ENCODE assay signal across 12 cellular contexts in the genomic region with DNA sequence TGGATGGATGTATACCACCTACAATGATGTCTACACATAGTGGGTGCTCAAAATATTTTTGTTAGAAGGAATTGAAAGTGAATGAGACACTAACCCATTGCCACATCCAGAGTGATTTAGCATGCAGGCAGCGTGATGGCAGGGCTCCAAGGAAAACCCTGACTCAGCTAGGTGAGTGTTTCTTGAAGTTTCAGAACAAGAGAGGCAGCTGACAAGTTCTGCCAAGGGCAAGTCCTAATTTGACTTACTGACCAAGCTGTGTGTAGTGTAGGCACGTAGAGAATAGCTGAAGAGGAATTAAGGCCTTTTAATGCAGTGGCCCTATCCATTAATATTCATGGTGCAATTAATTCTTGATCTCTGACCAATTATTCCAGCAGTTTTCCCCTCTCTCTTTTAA.
DNase-seq lines count a peak whose midpoint lies in the region; ATAC-seq and TF ChIP-seq lines count a peak whose summit lies in the region.
"Had no signal": no experiment of that assay in that cellular context is flagged by ENCODE, and none has a peak within 500 bp of the region (broad histone marks: within the 10 kb centered on the region; RNA-seq: fewer than 3 reads in every experiment).

No MANE protein-coding gene starts in this region.

- in situ Hi-C loops in GM13976 (cut with MboI; ENCODE audit: low sequenced_read_pairs, unreplicated experiment), result no loop called here

- H3K36me3 ChIP-seq in WERI-Rb-1, result no peaks in the 10 kb centered on the region
- H3K36me3 ChIP-seq: cardiac muscle cell had no signal

- DNase-seq in NCI-H69 (lab: John Stamatoyannopoulos, UW) (peak; percentile 38), kidney tubule cell (ENCODE audit: low spot score) (peak; percentile 91), GDM1 (lab: John Stamatoyannopoulos, UW) (no peak), A172 (ENCODE audit: low spot score) (no peak), GM13976 (ENCODE audit: low spot score) (no peak), WERI-Rb-1 (no peak)
- DNase-seq: activated T-cell treated with anti-CD3 and anti-CD28 coated beads, Interleukin-2, amount 50 U/mL, for 24 hours; CD4-positive, alpha-beta T cell; T-cell had no signal

- no peak overlapping the region for H3K27ac ChIP-seq in WERI-Rb-1
- H3K27ac ChIP-seq: cardiac muscle cell had no signal

- H3K9me3 ChIP-seq in WERI-Rb-1 (ENCODE audit: severe bottlenecking), result no peaks in the 10 kb centered on the region

- peaks cover 36% of the 10 kb centered on the region for H3K27me3 ChIP-seq in WERI-Rb-1 (ENCODE audit: insufficient read depth, low read depth, severe bottlenecking)
- H3K27me3 ChIP-seq: cardiac muscle cell had no signal

- TF ChIP-seq CTCF in GM13976 (IDR thresholded peaks at IDR 0.05; ENCODE audit: borderline replicate concordance, control extremely low read depth, extremely low read depth, insufficient read depth, missing control alignments) (no peak), WERI-Rb-1 (IDR thresholded peaks at IDR 0.05; ENCODE audit: low read depth, low read length) (no peak)

- H3K4me3 ChIP-seq in WERI-Rb-1 (ENCODE audit: low read depth, low read length), result no peak overlapping the region
- H3K4me3 ChIP-seq: cardiac muscle cell had no signal

- ATAC-seq in GM18861 (IDR thresholded peaks at IDR 0.05; ENCODE audit: unreplicated experiment), result peak; percentile 46
- peak; percentile 54 for ATAC-seq in GM21825 (IDR thresholded peaks at IDR 0.05; ENCODE audit: unreplicated experiment)
- ATAC-seq: T-cell had no signal

Comparison
In these comparisons a context has a peak if more than half of its experiments do, and no peak if none do; other contexts are left out.
1. DNase-seq: peak in NCI-H69 (single experiment) and kidney tubule cell (single experiment); none in GDM1 (single experiment), A172 (single experiment), GM13976 (single experiment) and WERI-Rb-1 (single experiment).